Comparison of ENCODE assay signal across 2 cellular contexts in the genomic region with DNA sequence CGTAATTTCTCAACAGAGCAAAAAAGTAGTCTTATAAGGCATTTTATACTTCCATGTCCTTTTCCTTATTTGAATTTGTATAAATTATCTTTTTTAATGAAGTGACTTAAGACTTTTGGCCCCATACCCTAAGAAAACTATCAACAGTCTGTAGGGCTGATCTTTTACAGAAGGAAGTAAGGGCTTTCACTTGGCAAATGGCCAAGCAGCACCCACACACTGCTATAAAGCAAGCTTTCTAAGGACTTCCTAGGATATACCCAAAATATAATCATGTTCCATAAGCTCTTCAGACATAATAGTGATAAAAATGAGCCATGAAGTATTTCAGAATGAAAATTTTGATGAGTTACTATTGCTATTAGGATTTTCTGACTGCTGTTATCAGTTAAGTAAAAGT.
TF ChIP-seq lines count a peak whose summit lies in the region.

No MANE protein-coding gene starts in this region.

TF ChIP-seq in SK-N-SH, 30 proteins besides CTCF, POLR2A, EP300 and RAD21 (continued from another document):
- TF ChIP-seq NFIC (IDR thresholded peaks at IDR 0.05; ENCODE audit: borderline replicate concordance) (peak; percentile 31; the same call in 1 of the 2 replicates), TCF12 (IDR thresholded peaks at IDR 0.05) (no peak)

TF ChIP-seq in SK-N-SH treated with all-trans-retinoic acid at 6 μM for 48 hours, 23 proteins besides CTCF, POLR2A, EP300 and RAD21 (continued from another document):
- TF ChIP-seq, protein P1, sequence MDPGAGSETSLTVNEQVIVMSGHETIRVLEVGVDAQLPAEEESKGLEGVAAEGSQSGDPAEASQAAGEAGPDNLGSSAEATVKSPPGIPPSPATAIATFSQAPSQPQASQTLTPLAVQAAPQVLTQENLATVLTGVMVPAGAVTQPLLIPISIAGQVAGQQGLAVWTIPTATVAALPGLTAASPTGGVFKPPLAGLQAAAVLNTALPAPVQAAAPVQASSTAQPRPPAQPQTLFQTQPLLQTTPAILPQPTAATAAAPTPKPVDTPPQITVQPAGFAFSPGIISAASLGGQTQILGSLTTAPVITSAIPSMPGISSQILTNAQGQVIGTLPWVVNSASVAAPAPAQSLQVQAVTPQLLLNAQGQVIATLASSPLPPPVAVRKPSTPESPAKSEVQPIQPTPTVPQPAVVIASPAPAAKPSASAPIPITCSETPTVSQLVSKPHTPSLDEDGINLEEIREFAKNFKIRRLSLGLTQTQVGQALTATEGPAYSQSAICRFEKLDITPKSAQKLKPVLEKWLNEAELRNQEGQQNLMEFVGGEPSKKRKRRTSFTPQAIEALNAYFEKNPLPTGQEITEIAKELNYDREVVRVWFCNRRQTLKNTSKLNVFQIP (CRISPR knock-in tag; IDR thresholded peaks at IDR 0.05; ENCODE audit: borderline replicate concordance, low read depth), result no peak
- TF ChIP-seq OSR1 (CRISPR knock-in tag; IDR thresholded peaks at IDR 0.05), result no peak
- no peak for TF ChIP-seq ZFP30 (CRISPR knock-in tag; IDR thresholded peaks at IDR 0.05)
